Comparison of ENCODE assay signal across 8 cellular contexts in the genomic region with DNA sequence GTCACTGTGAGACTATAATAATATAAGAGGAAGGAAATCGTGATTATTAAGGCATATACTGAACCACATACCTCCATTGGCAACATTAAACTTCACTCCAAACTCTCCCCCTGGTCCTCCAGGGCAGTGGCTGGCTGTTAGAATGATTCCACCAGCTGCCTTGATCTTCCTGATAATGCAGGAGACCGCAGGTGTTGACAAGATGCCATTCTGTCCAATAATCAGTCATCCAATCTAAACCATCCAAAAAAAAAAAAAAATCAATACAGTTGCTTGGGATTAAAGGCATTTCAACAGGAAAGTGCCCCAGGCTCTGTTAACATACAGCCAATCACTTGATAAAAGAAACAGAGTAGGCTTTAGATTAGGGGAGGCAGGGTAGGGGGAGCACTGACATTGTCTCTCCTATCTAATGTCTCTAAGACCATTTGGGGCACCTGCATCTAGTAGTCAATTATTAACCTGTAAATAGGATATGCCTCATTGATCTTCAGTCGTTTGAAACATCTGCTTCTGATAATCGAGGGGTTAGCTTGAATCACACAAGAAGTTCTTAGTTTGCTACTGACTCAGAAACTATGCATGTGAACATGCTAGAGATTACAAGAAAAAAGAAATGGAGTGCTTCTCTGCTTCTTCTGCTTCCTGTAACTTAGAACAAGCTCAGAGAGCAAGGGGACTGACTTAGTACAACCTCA.
DNase-seq lines count a peak whose midpoint lies in the region; ATAC-seq lines count a peak whose summit lies in the region.

No MANE protein-coding gene starts in this region.

- DNase-seq in kidney tubule cell (ENCODE audit: low spot score), result peak; percentile 83

- ATAC-seq in GM18499 (IDR thresholded peaks at IDR 0.05; ENCODE audit: insufficient read depth, unreplicated experiment), result peak; percentile 71
- ATAC-seq in GM19023 (IDR thresholded peaks at IDR 0.05; ENCODE audit: unreplicated experiment), result peak; percentile 90
- ATAC-seq in GM21381 (IDR thresholded peaks at IDR 0.05; ENCODE audit: unreplicated experiment), result peak; percentile 82
- ATAC-seq in HG02588 (IDR thresholded peaks at IDR 0.05; ENCODE audit: unreplicated experiment), result peak; percentile 82
- ATAC-seq in HG02943 (IDR thresholded peaks at IDR 0.05; ENCODE audit: low read depth, unreplicated experiment), result peak; percentile 91
- ATAC-seq in HG03159 (IDR thresholded peaks at IDR 0.05; ENCODE audit: unreplicated experiment), result peak; percentile 92
- peak; percentile 89 for ATAC-seq in HG03571 (IDR thresholded peaks at IDR 0.05; ENCODE audit: unreplicated experiment)

Comparison
In these comparisons a context has a peak if more than half of its experiments do, and no peak if none do; other contexts are left out.
1. Peak in every context shown above with its lines: DNase-seq and ATAC-seq.